In the genomic region with DNA sequence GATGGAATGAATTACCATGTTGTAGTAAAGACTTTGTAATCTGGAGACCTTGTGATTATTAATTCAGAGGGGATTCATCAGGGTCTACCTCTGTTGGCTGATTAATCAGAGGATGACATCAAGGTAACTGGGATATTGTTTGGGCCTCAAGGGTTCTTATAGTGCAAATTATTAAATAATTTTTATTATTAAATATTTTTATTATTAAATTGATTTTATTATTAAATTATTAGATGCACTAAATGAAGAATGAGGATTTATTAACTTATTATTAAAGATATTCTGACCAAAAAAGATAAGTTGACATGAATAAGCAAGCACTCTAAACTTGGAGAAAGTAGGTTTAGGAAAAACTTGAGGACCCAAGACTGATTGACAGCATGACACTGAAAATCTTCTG, we compare ENCODE assay signal across 3 cellular contexts.
"Had no signal": no experiment of that assay in that cellular context is flagged by ENCODE, and none has a peak within 500 bp of the region (broad histone marks: within the 10 kb centered on the region; RNA-seq: fewer than 3 reads in every experiment).

No MANE protein-coding gene starts in this region.

- ATAC-seq: GM12878 had no signal

- H3K4me3 ChIP-seq: GM12878 had no signal

- DNase-seq: GDM1, GF-D8 had no signal
